ENCODE assay signal across 1 cellular context in genomic region chr2:197647961-197648690, GRCh38.
TF ChIP-seq lines count a peak whose summit lies in the region.

No MANE protein-coding gene starts in this region.

TF ChIP-seq in WTC11, 78 proteins besides CTCF, POLR2A, EP300 and RAD21 (continued from another document):
- TF ChIP-seq, protein P1, sequence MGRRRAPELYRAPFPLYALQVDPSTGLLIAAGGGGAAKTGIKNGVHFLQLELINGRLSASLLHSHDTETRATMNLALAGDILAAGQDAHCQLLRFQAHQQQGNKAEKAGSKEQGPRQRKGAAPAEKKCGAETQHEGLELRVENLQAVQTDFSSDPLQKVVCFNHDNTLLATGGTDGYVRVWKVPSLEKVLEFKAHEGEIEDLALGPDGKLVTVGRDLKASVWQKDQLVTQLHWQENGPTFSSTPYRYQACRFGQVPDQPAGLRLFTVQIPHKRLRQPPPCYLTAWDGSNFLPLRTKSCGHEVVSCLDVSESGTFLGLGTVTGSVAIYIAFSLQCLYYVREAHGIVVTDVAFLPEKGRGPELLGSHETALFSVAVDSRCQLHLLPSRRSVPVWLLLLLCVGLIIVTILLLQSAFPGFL (CRISPR knock-in tag; IDR thresholded peaks at IDR 0.05; ENCODE audit: borderline replicate concordance): no peak
- TF ChIP-seq CREB1 (CRISPR knock-in tag; IDR thresholded peaks at IDR 0.05) (no peak), SP1 (CRISPR knock-in tag; conservative IDR thresholded peaks at IDR 0.05) (no peak), NFATC4 (CRISPR knock-in tag; IDR thresholded peaks at IDR 0.05) (no peak)
